Comparison of ENCODE assay signal across 26 cellular contexts in genomic region chr18:57040175-57040574, GRCh38.
"Had no signal": no experiment of that assay in that cellular context is flagged by ENCODE, and none has a peak within 500 bp of the region (broad histone marks: within the 10 kb centered on the region; RNA-seq: fewer than 3 reads in every experiment).

No MANE protein-coding gene starts in this region.

- H3K9me3 ChIP-seq: esophagus squamous epithelium, gastrocnemius medialis, left lung, lower lobe of right lung, mucosa of descending colon had no signal

- H3K4me1 Mint-ChIP-seq: mesothelial cell of epicardium, naive B cell had no signal

- H3K27ac Mint-ChIP-seq: mesothelial cell of epicardium, naive B cell had no signal

- H3K27me3 ChIP-seq: dorsolateral prefrontal cortex, esophagus squamous epithelium, gastrocnemius medialis, heart right ventricle, left lung had no signal

- FAIRE-seq: endometrium, islet of Langerhans, keratinocyte had no signal

- H3K4me3 ChIP-seq: coronary artery, dorsolateral prefrontal cortex, esophagus squamous epithelium, gastrocnemius medialis, heart right ventricle, left lung, lower lobe of right lung, mucosa of descending colon had no signal

- H3K27ac ChIP-seq: coronary artery, dorsolateral prefrontal cortex, epithelial cell of prostate, esophagus squamous epithelium, gastrocnemius medialis, heart right ventricle, left lung, lower lobe of right lung had no signal

- H3K36me3 Mint-ChIP-seq: mesothelial cell of epicardium; naive B cell; naive thymus-derived CD8-positive, alpha-beta T cell had no signal

- H3K4me3 Mint-ChIP-seq: mesothelial cell of epicardium; naive B cell; naive thymus-derived CD8-positive, alpha-beta T cell had no signal

- H3K4me1 ChIP-seq: esophagus squamous epithelium, gastrocnemius medialis, heart right ventricle, left lung, lower lobe of right lung had no signal

- DNase-seq: dermis blood vessel endothelial cell; dorsolateral prefrontal cortex; effector CD4-positive, alpha-beta T cell; effector memory CD4-positive, alpha-beta T cell; erythroblast; esophagus squamous epithelium; foreskin fibroblast; foreskin melanocyte; gastrocnemius medialis; glutamatergic neuron; heart right ventricle; hippocampal formation; left cardiac atrium; left lung; left ventricle myocardium superior; lower lobe of right lung; mesenchymal stem cell; mucosa of descending colon; naive B cell; naive thymus-derived CD8-positive, alpha-beta T cell had no signal

- H3K36me3 ChIP-seq: esophagus squamous epithelium, gastrocnemius medialis, heart right ventricle, left lung, lower lobe of right lung had no signal
